ENCODE assay signal across 2 cellular contexts in the genomic region with DNA sequence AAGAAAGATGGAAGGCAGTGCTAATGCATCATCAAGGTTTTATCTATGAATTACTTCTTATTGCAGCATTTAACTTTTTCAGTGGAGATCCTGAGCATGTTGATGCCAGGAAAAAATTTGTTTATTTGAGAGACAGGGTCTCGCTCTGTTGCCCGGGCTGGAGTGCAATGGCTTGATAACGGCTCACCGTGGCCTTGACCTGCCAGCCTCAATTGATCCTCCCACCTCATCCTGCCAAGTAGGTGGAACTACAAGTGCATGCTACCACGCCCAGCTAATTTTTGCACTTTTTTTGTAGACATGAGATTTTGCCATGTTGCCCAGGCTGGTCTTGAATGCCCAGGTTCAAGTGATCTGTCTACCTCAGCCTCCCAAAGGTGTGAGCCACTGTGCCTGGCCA.
A peak's percentile ranks its signal among the peaks of the same experiment; 100 is the strongest.
TF ChIP-seq lines count a peak whose summit lies in the region.

No MANE protein-coding gene starts in this region.

TF ChIP-seq in liver, 16 proteins besides CTCF, POLR2A, EP300 and RAD21:
- no peak for TF ChIP-seq TAF1 (conservative IDR thresholded peaks at IDR 0.05)
- peak in 1 of 2 donors; percentile 46 for TF ChIP-seq HNF4A (conservative IDR thresholded peaks at IDR 0.05)
- TF ChIP-seq RXRA (IDR thresholded peaks at IDR 0.05): peak; percentile 35 to 66

TF ChIP-seq in HepG2, 621 proteins besides CTCF, POLR2A, EP300 and RAD21:
- TF ChIP-seq, protein P1, sequence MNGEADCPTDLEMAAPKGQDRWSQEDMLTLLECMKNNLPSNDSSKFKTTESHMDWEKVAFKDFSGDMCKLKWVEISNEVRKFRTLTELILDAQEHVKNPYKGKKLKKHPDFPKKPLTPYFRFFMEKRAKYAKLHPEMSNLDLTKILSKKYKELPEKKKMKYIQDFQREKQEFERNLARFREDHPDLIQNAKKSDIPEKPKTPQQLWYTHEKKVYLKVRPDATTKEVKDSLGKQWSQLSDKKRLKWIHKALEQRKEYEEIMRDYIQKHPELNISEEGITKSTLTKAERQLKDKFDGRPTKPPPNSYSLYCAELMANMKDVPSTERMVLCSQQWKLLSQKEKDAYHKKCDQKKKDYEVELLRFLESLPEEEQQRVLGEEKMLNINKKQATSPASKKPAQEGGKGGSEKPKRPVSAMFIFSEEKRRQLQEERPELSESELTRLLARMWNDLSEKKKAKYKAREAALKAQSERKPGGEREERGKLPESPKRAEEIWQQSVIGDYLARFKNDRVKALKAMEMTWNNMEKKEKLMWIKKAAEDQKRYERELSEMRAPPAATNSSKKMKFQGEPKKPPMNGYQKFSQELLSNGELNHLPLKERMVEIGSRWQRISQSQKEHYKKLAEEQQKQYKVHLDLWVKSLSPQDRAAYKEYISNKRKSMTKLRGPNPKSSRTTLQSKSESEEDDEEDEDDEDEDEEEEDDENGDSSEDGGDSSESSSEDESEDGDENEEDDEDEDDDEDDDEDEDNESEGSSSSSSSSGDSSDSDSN (CRISPR knock-in tag; IDR thresholded peaks at IDR 0.05): no peak
- TF ChIP-seq, protein P2, sequence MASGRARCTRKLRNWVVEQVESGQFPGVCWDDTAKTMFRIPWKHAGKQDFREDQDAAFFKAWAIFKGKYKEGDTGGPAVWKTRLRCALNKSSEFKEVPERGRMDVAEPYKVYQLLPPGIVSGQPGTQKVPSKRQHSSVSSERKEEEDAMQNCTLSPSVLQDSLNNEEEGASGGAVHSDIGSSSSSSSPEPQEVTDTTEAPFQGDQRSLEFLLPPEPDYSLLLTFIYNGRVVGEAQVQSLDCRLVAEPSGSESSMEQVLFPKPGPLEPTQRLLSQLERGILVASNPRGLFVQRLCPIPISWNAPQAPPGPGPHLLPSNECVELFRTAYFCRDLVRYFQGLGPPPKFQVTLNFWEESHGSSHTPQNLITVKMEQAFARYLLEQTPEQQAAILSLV (CRISPR knock-in tag; IDR thresholded peaks at IDR 0.05; ENCODE audit: borderline replicate concordance): no peak
- TF ChIP-seq, protein P3, sequence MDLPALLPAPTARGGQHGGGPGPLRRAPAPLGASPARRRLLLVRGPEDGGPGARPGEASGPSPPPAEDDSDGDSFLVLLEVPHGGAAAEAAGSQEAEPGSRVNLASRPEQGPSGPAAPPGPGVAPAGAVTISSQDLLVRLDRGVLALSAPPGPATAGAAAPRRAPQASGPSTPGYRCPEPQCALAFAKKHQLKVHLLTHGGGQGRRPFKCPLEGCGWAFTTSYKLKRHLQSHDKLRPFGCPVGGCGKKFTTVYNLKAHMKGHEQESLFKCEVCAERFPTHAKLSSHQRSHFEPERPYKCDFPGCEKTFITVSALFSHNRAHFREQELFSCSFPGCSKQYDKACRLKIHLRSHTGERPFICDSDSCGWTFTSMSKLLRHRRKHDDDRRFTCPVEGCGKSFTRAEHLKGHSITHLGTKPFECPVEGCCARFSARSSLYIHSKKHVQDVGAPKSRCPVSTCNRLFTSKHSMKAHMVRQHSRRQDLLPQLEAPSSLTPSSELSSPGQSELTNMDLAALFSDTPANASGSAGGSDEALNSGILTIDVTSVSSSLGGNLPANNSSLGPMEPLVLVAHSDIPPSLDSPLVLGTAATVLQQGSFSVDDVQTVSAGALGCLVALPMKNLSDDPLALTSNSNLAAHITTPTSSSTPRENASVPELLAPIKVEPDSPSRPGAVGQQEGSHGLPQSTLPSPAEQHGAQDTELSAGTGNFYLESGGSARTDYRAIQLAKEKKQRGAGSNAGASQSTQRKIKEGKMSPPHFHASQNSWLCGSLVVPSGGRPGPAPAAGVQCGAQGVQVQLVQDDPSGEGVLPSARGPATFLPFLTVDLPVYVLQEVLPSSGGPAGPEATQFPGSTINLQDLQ (CRISPR knock-in tag; IDR thresholded peaks at IDR 0.05): no peak
- TF ChIP-seq IRX3 (CRISPR knock-in tag; IDR thresholded peaks at IDR 0.05; ENCODE audit: borderline replicate concordance, low read depth) (no peak), TMF1 (CRISPR knock-in tag; IDR thresholded peaks at IDR 0.05; ENCODE audit: low read depth) (no peak), ZNF543 (CRISPR knock-in tag; IDR thresholded peaks at IDR 0.05) (no peak), NCOA5 (CRISPR knock-in tag; IDR thresholded peaks at IDR 0.05) (no peak), KAT7 (CRISPR knock-in tag; IDR thresholded peaks at IDR 0.05; ENCODE audit: borderline replicate concordance) (no peak), ZFP37 (CRISPR knock-in tag; IDR thresholded peaks at IDR 0.05; ENCODE audit: borderline replicate concordance) (no peak), ZNF670 (CRISPR knock-in tag; IDR thresholded peaks at IDR 0.05; ENCODE audit: borderline replicate concordance) (no peak), HIVEP1 (CRISPR knock-in tag; IDR thresholded peaks at IDR 0.05) (no peak), RELA (CRISPR knock-in tag; IDR thresholded peaks at IDR 0.05) (no peak), ZNF678 (CRISPR knock-in tag; IDR thresholded peaks at IDR 0.05) (no peak), ZMAT3 (CRISPR knock-in tag; conservative IDR thresholded peaks at IDR 0.05) (no peak)
- TF ChIP-seq, protein P4, sequence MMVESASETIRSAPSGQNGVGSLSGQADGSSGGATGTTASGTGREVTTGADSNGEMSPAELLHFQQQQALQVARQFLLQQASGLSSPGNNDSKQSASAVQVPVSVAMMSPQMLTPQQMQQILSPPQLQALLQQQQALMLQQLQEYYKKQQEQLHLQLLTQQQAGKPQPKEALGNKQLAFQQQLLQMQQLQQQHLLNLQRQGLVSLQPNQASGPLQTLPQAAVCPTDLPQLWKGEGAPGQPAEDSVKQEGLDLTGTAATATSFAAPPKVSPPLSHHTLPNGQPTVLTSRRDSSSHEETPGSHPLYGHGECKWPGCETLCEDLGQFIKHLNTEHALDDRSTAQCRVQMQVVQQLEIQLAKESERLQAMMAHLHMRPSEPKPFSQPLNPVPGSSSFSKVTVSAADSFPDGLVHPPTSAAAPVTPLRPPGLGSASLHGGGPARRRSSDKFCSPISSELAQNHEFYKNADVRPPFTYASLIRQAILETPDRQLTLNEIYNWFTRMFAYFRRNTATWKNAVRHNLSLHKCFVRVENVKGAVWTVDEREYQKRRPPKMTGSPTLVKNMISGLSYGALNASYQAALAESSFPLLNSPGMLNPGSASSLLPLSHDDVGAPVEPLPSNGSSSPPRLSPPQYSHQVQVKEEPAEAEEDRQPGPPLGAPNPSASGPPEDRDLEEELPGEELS (CRISPR knock-in tag; IDR thresholded peaks at IDR 0.05): no peak
- TF ChIP-seq, protein P5, sequence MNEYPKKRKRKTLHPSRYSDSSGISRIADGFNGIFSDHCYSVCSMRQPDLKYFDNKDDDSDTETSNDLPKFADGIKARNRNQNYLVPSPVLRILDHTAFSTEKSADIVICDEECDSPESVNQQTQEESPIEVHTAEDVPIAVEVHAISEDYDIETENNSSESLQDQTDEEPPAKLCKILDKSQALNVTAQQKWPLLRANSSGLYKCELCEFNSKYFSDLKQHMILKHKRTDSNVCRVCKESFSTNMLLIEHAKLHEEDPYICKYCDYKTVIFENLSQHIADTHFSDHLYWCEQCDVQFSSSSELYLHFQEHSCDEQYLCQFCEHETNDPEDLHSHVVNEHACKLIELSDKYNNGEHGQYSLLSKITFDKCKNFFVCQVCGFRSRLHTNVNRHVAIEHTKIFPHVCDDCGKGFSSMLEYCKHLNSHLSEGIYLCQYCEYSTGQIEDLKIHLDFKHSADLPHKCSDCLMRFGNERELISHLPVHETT (CRISPR knock-in tag; conservative IDR thresholded peaks at IDR 0.05): no peak
- TF ChIP-seq, protein P6, sequence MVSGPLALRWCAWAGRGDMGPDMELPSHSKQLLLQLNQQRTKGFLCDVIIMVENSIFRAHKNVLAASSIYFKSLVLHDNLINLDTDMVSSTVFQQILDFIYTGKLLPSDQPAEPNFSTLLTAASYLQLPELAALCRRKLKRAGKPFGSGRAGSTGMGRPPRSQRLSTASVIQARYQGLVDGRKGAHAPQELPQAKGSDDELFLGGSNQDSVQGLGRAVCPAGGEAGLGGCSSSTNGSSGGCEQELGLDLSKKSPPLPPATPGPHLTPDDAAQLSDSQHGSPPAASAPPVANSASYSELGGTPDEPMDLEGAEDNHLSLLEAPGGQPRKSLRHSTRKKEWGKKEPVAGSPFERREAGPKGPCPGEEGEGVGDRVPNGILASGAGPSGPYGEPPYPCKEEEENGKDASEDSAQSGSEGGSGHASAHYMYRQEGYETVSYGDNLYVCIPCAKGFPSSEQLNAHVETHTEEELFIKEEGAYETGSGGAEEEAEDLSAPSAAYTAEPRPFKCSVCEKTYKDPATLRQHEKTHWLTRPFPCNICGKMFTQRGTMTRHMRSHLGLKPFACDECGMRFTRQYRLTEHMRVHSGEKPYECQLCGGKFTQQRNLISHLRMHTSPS (CRISPR knock-in tag; IDR thresholded peaks at IDR 0.05; ENCODE audit: low read depth): no peak
- TF ChIP-seq, protein P7, sequence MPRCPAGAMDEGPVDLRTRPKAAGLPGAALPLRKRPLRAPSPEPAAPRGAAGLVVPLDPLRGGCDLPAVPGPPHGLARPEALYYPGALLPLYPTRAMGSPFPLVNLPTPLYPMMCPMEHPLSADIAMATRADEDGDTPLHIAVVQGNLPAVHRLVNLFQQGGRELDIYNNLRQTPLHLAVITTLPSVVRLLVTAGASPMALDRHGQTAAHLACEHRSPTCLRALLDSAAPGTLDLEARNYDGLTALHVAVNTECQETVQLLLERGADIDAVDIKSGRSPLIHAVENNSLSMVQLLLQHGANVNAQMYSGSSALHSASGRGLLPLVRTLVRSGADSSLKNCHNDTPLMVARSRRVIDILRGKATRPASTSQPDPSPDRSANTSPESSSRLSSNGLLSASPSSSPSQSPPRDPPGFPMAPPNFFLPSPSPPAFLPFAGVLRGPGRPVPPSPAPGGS (CRISPR knock-in tag; IDR thresholded peaks at IDR 0.05): no peak
- TF ChIP-seq, protein P8, sequence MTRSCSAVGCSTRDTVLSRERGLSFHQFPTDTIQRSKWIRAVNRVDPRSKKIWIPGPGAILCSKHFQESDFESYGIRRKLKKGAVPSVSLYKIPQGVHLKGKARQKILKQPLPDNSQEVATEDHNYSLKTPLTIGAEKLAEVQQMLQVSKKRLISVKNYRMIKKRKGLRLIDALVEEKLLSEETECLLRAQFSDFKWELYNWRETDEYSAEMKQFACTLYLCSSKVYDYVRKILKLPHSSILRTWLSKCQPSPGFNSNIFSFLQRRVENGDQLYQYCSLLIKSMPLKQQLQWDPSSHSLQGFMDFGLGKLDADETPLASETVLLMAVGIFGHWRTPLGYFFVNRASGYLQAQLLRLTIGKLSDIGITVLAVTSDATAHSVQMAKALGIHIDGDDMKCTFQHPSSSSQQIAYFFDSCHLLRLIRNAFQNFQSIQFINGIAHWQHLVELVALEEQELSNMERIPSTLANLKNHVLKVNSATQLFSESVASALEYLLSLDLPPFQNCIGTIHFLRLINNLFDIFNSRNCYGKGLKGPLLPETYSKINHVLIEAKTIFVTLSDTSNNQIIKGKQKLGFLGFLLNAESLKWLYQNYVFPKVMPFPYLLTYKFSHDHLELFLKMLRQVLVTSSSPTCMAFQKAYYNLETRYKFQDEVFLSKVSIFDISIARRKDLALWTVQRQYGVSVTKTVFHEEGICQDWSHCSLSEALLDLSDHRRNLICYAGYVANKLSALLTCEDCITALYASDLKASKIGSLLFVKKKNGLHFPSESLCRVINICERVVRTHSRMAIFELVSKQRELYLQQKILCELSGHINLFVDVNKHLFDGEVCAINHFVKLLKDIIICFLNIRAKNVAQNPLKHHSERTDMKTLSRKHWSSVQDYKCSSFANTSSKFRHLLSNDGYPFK (CRISPR knock-in tag; IDR thresholded peaks at IDR 0.05; ENCODE audit: borderline replicate concordance): no peak
- TF ChIP-seq, protein P9, sequence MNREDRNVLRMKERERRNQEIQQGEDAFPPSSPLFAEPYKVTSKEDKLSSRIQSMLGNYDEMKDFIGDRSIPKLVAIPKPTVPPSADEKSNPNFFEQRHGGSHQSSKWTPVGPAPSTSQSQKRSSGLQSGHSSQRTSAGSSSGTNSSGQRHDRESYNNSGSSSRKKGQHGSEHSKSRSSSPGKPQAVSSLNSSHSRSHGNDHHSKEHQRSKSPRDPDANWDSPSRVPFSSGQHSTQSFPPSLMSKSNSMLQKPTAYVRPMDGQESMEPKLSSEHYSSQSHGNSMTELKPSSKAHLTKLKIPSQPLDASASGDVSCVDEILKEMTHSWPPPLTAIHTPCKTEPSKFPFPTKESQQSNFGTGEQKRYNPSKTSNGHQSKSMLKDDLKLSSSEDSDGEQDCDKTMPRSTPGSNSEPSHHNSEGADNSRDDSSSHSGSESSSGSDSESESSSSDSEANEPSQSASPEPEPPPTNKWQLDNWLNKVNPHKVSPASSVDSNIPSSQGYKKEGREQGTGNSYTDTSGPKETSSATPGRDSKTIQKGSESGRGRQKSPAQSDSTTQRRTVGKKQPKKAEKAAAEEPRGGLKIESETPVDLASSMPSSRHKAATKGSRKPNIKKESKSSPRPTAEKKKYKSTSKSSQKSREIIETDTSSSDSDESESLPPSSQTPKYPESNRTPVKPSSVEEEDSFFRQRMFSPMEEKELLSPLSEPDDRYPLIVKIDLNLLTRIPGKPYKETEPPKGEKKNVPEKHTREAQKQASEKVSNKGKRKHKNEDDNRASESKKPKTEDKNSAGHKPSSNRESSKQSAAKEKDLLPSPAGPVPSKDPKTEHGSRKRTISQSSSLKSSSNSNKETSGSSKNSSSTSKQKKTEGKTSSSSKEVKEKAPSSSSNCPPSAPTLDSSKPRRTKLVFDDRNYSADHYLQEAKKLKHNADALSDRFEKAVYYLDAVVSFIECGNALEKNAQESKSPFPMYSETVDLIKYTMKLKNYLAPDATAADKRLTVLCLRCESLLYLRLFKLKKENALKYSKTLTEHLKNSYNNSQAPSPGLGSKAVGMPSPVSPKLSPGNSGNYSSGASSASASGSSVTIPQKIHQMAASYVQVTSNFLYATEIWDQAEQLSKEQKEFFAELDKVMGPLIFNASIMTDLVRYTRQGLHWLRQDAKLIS (CRISPR knock-in tag; IDR thresholded peaks at IDR 0.05): no peak
